Comparison of ENCODE assay signal across 21 cellular contexts in the genomic region with DNA sequence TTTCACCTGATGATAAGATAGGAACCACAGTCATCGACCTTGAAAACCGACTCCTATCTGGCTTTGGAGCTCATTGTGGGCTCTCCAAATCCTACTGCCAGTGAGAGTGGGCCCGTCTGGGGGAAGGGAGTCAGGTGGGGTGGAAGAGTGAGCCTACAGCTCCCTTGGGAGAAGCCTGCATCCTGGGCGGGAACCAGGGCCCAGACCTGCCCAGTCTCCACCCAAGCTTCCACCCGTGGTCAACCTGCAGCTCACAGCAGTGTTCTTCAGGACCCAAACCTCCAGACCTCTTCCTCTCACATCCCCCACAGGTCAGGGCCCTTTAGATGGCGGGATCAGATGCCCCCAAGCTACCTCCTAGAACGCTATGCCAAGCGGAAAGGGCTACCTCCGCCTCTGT. TPM values are rescaled to one million over a fixed set of nuclear protein-coding genes. Genes with fewer than 3 reads are reported as not detected.
"Had no signal": no experiment of that assay in that cellular context is flagged by ENCODE, and none has a peak within 500 bp of the region (broad histone marks: within the 10 kb centered on the region; RNA-seq: fewer than 3 reads in every experiment).

No MANE protein-coding gene starts in this region.

- H3K9me3 Mint-ChIP-seq: naive thymus-derived CD4-positive, alpha-beta T cell; nephron progenitor cell; stimulated activated naive B cell treated with anti-CD40 and anti-IgM and Interleukin-4, amounts not matched to agents 10 μg/mL and 1 μg/mL and 100 μg/mL, for 72 hours; stimulated activated naive CD8-positive, alpha-beta T cell treated with anti-CD3 and anti-CD28 coated beads, Interleukin-15, amount 100 ng/mL, for 72 hours had no signal

- H3K27ac Mint-ChIP-seq: naive thymus-derived CD4-positive, alpha-beta T cell; nephron progenitor cell; stimulated activated naive B cell treated with anti-CD40 and anti-IgM and Interleukin-4, amounts not matched to agents 10 μg/mL and 1 μg/mL and 100 μg/mL, for 72 hours had no signal

- H3K4me3 Mint-ChIP-seq: naive thymus-derived CD4-positive, alpha-beta T cell; nephron progenitor cell; stimulated activated naive B cell treated with anti-CD40 and anti-IgM and Interleukin-4, amounts not matched to agents 10 μg/mL and 1 μg/mL and 100 μg/mL, for 72 hours; stimulated activated naive CD8-positive, alpha-beta T cell treated with anti-CD3 and anti-CD28 coated beads, Interleukin-15, amount 100 ng/mL, for 72 hours had no signal

- H3K4me1 Mint-ChIP-seq: stimulated activated naive CD8-positive, alpha-beta T cell treated with anti-CD3 and anti-CD28 coated beads, Interleukin-15, amount 100 ng/mL, for 72 hours had no signal

- ATAC-seq: esophagus mucosa; heart left ventricle; left colon; left ventricle myocardium superior; naive thymus-derived CD4-positive, alpha-beta T cell; sciatic nerve; stimulated activated naive B cell treated with anti-CD40 and anti-IgM and Interleukin-4, amounts not matched to agents 10 μg/mL and 1 μg/mL and 100 μg/mL, for 72 hours; stimulated activated naive CD8-positive, alpha-beta T cell treated with anti-CD3 and anti-CD28 coated beads, Interleukin-15, amount 100 ng/mL, for 72 hours had no signal

- DNase-seq: cortex of kidney; effector CD8-positive, alpha-beta T cell; heart left ventricle; hippocampal formation; left ventricle myocardium superior; mesendoderm; naive thymus-derived CD4-positive, alpha-beta T cell; nephron progenitor cell; stimulated activated CD4-positive, alpha-beta T cell treated with anti-CD3 and anti-CD28 coated beads, Interleukin-2, amount 100 ng/mL, for 24 hours; stimulated activated CD4-positive, alpha-beta T cell treated with anti-CD3 and anti-CD28 coated beads, Interleukin-4, amount 100 ng/mL, for 4 hours; stimulated activated naive B cell treated with anti-CD40 and anti-IgM and Interleukin-4, amounts not matched to agents 10 μg/mL and 1 μg/mL and 100 μg/mL, for 72 hours; stimulated activated naive CD8-positive, alpha-beta T cell treated with anti-CD3 and anti-CD28 coated beads, Interleukin-15, amount 100 ng/mL, for 72 hours; testis had no signal

- H3K27me3 Mint-ChIP-seq: naive thymus-derived CD4-positive, alpha-beta T cell; stimulated activated naive B cell treated with anti-CD40 and anti-IgM and Interleukin-4, amounts not matched to agents 10 μg/mL and 1 μg/mL and 100 μg/mL, for 72 hours; stimulated activated naive CD8-positive, alpha-beta T cell treated with anti-CD3 and anti-CD28 coated beads, Interleukin-15, amount 100 ng/mL, for 72 hours had no signal

RNA-seq across cellular contexts. Expression of a gene that starts 57.1 kb away (rescaled TPM):
- total RNA-seq: glomerular endothelial cell; kidney epithelial cell; left ventricle myocardium superior; mononuclear cell; naive thymus-derived CD4-positive, alpha-beta T cell; pulmonary artery endothelial cell; subcutaneous adipose tissue had no signal
